Comparison of ENCODE assay signal across 1 cellular context in the genomic region with DNA sequence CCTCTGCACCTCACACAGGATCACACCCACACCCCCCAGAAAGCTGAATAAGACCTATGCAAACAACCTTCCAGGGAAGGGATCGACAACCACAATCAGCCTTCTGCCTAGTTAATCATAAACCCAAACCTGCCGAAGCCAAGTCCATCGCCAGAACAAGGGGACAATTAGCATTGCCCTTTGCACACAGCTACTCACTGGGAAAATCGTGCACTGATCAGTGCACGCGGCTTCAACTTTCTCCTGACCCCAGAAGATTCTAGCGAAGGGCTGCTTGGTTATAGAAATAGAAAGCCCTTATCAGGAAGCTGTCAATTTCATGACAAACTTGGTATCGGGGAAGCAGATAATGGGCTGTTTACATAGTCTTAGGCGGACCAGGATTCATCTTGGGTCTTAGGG.
A peak's percentile ranks its signal among the peaks of the same experiment; 100 is the strongest.
TF ChIP-seq lines count a peak whose summit lies in the region.

No MANE protein-coding gene starts in this region.

TF ChIP-seq in HepG2, 621 proteins besides CTCF, POLR2A, EP300 and RAD21 (continued from another document and continues in another):
- TF ChIP-seq, protein P1, sequence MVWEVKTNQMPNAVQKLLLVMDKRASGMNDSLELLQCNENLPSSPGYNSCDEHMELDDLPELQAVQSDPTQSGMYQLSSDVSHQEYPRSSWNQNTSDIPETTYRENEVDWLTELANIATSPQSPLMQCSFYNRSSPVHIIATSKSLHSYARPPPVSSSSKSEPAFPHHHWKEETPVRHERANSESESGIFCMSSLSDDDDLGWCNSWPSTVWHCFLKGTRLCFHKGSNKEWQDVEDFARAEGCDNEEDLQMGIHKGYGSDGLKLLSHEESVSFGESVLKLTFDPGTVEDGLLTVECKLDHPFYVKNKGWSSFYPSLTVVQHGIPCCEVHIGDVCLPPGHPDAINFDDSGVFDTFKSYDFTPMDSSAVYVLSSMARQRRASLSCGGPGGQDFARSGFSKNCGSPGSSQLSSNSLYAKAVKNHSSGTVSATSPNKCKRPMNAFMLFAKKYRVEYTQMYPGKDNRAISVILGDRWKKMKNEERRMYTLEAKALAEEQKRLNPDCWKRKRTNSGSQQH (CRISPR knock-in tag; IDR thresholded peaks at IDR 0.05; ENCODE audit: low read depth) = no peak
- no peak for TF ChIP-seq CAMTA2 (CRISPR knock-in tag; IDR thresholded peaks at IDR 0.05; ENCODE audit: borderline replicate concordance)
- TF ChIP-seq U2AF1 (optimal IDR thresholded peaks at IDR 0.05; ENCODE audit: low read depth, low read length) = no peak
- no peak for TF ChIP-seq ELF4 (CRISPR knock-in tag; IDR thresholded peaks at IDR 0.05; ENCODE audit: borderline replicate concordance)
- no peak for TF ChIP-seq TEAD2 (CRISPR knock-in tag; IDR thresholded peaks at IDR 0.05)
- no peak for TF ChIP-seq ZBTB7A (CRISPR knock-in tag; IDR thresholded peaks at IDR 0.05)
- TF ChIP-seq EEA1 (CRISPR knock-in tag; IDR thresholded peaks at IDR 0.05; ENCODE audit: borderline replicate concordance) = no peak
- TF ChIP-seq, protein P2, sequence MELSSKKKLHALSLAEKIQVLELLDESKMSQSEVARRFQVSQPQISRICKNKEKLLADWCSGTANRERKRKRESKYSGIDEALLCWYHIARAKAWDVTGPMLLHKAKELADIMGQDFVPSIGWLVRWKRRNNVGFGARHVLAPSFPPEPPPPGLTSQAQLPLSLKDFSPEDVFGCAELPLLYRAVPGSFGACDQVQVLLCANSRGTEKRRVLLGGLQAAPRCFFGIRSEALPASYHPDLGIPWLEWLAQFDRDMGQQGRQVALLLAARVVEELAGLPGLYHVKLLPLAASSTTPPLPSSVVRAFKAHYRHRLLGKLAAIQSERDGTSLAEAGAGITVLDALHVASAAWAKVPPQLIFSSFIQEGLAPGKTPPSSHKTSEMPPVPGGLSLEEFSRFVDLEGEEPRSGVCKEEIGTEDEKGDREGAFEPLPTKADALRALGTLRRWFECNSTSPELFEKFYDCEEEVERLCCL (CRISPR knock-in tag; IDR thresholded peaks at IDR 0.05; ENCODE audit: borderline replicate concordance) = no peak
- TF ChIP-seq, protein P3, sequence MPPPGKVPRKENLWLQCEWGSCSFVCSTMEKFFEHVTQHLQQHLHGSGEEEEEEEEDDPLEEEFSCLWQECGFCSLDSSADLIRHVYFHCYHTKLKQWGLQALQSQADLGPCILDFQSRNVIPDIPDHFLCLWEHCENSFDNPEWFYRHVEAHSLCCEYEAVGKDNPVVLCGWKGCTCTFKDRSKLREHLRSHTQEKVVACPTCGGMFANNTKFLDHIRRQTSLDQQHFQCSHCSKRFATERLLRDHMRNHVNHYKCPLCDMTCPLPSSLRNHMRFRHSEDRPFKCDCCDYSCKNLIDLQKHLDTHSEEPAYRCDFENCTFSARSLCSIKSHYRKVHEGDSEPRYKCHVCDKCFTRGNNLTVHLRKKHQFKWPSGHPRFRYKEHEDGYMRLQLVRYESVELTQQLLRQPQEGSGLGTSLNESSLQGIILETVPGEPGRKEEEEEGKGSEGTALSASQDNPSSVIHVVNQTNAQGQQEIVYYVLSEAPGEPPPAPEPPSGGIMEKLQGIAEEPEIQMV (CRISPR knock-in tag; IDR thresholded peaks at IDR 0.05; ENCODE audit: low read depth) = no peak
- TF ChIP-seq HOXA5 (CRISPR knock-in tag; IDR thresholded peaks at IDR 0.05) = no peak
- no peak for TF ChIP-seq RFXAP (CRISPR knock-in tag; IDR thresholded peaks at IDR 0.05; ENCODE audit: borderline replicate concordance)
- TF ChIP-seq, protein P4, sequence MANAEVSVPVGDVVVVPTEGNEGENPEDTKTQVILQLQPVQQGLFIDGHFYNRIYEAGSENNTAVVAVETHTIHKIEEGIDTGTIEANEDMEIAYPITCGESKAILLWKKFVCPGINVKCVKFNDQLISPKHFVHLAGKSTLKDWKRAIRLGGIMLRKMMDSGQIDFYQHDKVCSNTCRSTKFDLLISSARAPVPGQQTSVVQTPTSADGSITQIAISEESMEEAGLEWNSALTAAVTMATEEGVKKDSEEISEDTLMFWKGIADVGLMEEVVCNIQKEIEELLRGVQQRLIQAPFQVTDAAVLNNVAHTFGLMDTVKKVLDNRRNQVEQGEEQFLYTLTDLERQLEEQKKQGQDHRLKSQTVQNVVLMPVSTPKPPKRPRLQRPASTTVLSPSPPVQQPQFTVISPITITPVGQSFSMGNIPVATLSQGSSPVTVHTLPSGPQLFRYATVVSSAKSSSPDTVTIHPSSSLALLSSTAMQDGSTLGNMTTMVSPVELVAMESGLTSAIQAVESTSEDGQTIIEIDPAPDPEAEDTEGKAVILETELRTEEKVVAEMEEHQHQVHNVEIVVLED (CRISPR knock-in tag; IDR thresholded peaks at IDR 0.05; ENCODE audit: borderline replicate concordance) = no peak
- TF ChIP-seq ELF1 (CRISPR knock-in tag; IDR thresholded peaks at IDR 0.05) = no peak
- TF ChIP-seq MIER3 (CRISPR knock-in tag; IDR thresholded peaks at IDR 0.05; ENCODE audit: borderline replicate concordance) = no peak
- no peak for TF ChIP-seq ZNF615 (CRISPR knock-in tag; IDR thresholded peaks at IDR 0.05; ENCODE audit: borderline replicate concordance)
- TF ChIP-seq, protein P5, sequence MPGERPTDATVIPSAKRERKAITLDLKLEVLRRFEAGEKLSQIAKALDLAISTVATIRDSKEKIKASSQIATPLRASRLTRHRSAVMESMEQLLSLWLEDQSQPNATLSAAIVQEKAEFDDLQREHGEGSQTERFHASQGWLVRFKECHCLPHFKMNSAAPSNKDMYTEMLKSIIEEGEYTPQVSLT (CRISPR knock-in tag; IDR thresholded peaks at IDR 0.05; ENCODE audit: borderline replicate concordance, low read depth) = no peak
- TF ChIP-seq, protein P6, sequence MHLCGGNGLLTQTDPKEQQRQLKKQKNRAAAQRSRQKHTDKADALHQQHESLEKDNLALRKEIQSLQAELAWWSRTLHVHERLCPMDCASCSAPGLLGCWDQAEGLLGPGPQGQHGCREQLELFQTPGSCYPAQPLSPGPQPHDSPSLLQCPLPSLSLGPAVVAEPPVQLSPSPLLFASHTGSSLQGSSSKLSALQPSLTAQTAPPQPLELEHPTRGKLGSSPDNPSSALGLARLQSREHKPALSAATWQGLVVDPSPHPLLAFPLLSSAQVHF (CRISPR knock-in tag; IDR thresholded peaks at IDR 0.05) = no peak
- TF ChIP-seq, protein P7, sequence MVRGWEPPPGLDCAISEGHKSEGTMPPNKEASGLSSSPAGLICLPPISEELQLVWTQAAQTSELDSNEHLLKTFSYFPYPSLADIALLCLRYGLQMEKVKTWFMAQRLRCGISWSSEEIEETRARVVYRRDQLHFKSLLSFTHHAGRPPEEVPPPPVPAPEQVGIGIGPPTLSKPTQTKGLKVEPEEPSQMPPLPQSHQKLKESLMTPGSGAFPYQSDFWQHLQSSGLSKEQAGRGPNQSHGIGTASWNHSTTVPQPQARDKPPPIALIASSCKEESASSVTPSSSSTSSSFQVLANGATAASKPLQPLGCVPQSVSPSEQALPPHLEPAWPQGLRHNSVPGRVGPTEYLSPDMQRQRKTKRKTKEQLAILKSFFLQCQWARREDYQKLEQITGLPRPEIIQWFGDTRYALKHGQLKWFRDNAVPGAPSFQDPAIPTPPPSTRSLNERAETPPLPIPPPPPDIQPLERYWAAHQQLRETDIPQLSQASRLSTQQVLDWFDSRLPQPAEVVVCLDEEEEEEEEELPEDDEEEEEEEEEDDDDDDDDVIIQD (CRISPR knock-in tag; IDR thresholded peaks at IDR 0.05; ENCODE audit: low read depth) = peak; percentile 59; the same call in 1 of the 2 replicates
- TF ChIP-seq ZNF317 (CRISPR knock-in tag; IDR thresholded peaks at IDR 0.05) = no peak
- TF ChIP-seq PCBP1 (IDR thresholded peaks at IDR 0.05; ENCODE audit: borderline replicate concordance, low read depth, low read length) = no peak
- no peak for TF ChIP-seq ZNF430 (CRISPR knock-in tag; IDR thresholded peaks at IDR 0.05)
- TF ChIP-seq MAZ (IDR thresholded peaks at IDR 0.05; ENCODE audit: borderline replicate concordance, low read depth, low read length) = no peak
- no peak for TF ChIP-seq MAZ (CRISPR knock-in tag; IDR thresholded peaks at IDR 0.05; ENCODE audit: low read depth)
- no peak; the same call in 1 of the 2 replicates for TF ChIP-seq CREM (IDR thresholded peaks at IDR 0.05)
- TF ChIP-seq CREM (CRISPR knock-in tag; IDR thresholded peaks at IDR 0.05) = no peak
- TF ChIP-seq IRF2 (CRISPR knock-in tag; IDR thresholded peaks at IDR 0.05) = peak; percentile 67; the same call in 1 of the 2 replicates
- TF ChIP-seq ZNF839 (CRISPR knock-in tag; IDR thresholded peaks at IDR 0.05; ENCODE audit: borderline replicate concordance) = no peak
- peak; percentile 70 for TF ChIP-seq SAP130 (CRISPR knock-in tag; IDR thresholded peaks at IDR 0.05; ENCODE audit: low read depth)
- TF ChIP-seq ZNF562 (CRISPR knock-in tag; IDR thresholded peaks at IDR 0.05; ENCODE audit: borderline replicate concordance) = no peak
- no peak for TF ChIP-seq PAF1 (CRISPR knock-in tag; IDR thresholded peaks at IDR 0.05)
- TF ChIP-seq, protein P8, sequence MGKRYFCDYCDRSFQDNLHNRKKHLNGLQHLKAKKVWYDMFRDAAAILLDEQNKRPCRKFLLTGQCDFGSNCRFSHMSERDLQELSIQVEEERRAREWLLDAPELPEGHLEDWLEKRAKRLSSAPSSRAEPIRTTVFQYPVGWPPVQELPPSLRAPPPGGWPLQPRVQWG (CRISPR knock-in tag; IDR thresholded peaks at IDR 0.05; ENCODE audit: borderline replicate concordance, low read depth) = no peak
- TF ChIP-seq PTBP1 (IDR thresholded peaks at IDR 0.05; ENCODE audit: low read depth, low read length, poor library complexity, severe bottlenecking) = no peak
- TF ChIP-seq POGZ (CRISPR knock-in tag; IDR thresholded peaks at IDR 0.05) = peak; percentile 57; the same call in 1 of the 2 replicates
- no peak for TF ChIP-seq NR1H2 (CRISPR knock-in tag; IDR thresholded peaks at IDR 0.05; ENCODE audit: borderline replicate concordance, low read depth)
- TF ChIP-seq MEF2D (CRISPR knock-in tag; IDR thresholded peaks at IDR 0.05) = no peak
- TF ChIP-seq NFYB (CRISPR knock-in tag; IDR thresholded peaks at IDR 0.05) = no peak
- TF ChIP-seq JUN (CRISPR knock-in tag; IDR thresholded peaks at IDR 0.05) = no peak
- TF ChIP-seq MYC (CRISPR knock-in tag; IDR thresholded peaks at IDR 0.05; ENCODE audit: borderline replicate concordance) = peak; percentile 40; the same call in 1 of the 2 replicates
- TF ChIP-seq ZNF577 (CRISPR knock-in tag; IDR thresholded peaks at IDR 0.05; ENCODE audit: borderline replicate concordance, low read depth) = no peak
- TF ChIP-seq HNRNPH1 (optimal IDR thresholded peaks at IDR 0.05; ENCODE audit: low read depth, low read length) = no peak
- TF ChIP-seq SMC3 (IDR thresholded peaks at IDR 0.05; ENCODE audit: low read length) = peak; percentile 35; the same call in 1 of the 2 replicates
- no peak for TF ChIP-seq SATB2 (CRISPR knock-in tag; IDR thresholded peaks at IDR 0.05)
- TF ChIP-seq ZNF264 (CRISPR knock-in tag; IDR thresholded peaks at IDR 0.05) = no peak
- TF ChIP-seq BCL6 (CRISPR knock-in tag; IDR thresholded peaks at IDR 0.05) = peak; percentile 90
- TF ChIP-seq, protein P9, sequence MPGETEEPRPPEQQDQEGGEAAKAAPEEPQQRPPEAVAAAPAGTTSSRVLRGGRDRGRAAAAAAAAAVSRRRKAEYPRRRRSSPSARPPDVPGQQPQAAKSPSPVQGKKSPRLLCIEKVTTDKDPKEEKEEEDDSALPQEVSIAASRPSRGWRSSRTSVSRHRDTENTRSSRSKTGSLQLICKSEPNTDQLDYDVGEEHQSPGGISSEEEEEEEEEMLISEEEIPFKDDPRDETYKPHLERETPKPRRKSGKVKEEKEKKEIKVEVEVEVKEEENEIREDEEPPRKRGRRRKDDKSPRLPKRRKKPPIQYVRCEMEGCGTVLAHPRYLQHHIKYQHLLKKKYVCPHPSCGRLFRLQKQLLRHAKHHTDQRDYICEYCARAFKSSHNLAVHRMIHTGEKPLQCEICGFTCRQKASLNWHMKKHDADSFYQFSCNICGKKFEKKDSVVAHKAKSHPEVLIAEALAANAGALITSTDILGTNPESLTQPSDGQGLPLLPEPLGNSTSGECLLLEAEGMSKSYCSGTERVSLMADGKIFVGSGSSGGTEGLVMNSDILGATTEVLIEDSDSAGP (CRISPR knock-in tag; IDR thresholded peaks at IDR 0.05; ENCODE audit: borderline replicate concordance) = no peak
- no peak for TF ChIP-seq ZNF30 (CRISPR knock-in tag; IDR thresholded peaks at IDR 0.05)
- TF ChIP-seq, protein P10, sequence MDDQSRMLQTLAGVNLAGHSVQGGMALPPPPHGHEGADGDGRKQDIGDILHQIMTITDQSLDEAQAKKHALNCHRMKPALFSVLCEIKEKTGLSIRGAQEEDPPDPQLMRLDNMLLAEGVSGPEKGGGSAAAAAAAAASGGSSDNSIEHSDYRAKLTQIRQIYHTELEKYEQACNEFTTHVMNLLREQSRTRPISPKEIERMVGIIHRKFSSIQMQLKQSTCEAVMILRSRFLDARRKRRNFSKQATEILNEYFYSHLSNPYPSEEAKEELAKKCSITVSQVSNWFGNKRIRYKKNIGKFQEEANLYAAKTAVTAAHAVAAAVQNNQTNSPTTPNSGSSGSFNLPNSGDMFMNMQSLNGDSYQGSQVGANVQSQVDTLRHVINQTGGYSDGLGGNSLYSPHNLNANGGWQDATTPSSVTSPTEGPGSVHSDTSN (CRISPR knock-in tag; IDR thresholded peaks at IDR 0.05; ENCODE audit: borderline replicate concordance) = no peak
- TF ChIP-seq RBM39 (IDR thresholded peaks at IDR 0.05; ENCODE audit: low read depth, low read length, poor library complexity, severe bottlenecking) = no peak
- no peak for TF ChIP-seq THYN1 (CRISPR knock-in tag; IDR thresholded peaks at IDR 0.05; ENCODE audit: borderline replicate concordance, low read depth)
- no peak for TF ChIP-seq EHMT2 (IDR thresholded peaks at IDR 0.05; ENCODE audit: borderline replicate concordance, low read depth, low read length)
- peak; percentile 59; the same call in 1 of the 2 replicates for TF ChIP-seq FOXO1 (CRISPR knock-in tag; IDR thresholded peaks at IDR 0.05)
- no peak for TF ChIP-seq ZNF296 (CRISPR knock-in tag; conservative IDR thresholded peaks at IDR 0.05)
- TF ChIP-seq PHF5A (CRISPR knock-in tag; IDR thresholded peaks at IDR 0.05; ENCODE audit: low read depth, unreplicated experiment) = no peak
- TF ChIP-seq HNRNPLL (IDR thresholded peaks at IDR 0.05; ENCODE audit: low read depth, low read length, poor library complexity, severe bottlenecking) = no peak
- no peak for TF ChIP-seq CENPX (CRISPR knock-in tag; IDR thresholded peaks at IDR 0.05)
- TF ChIP-seq PRMT3 (CRISPR knock-in tag; IDR thresholded peaks at IDR 0.05; ENCODE audit: borderline replicate concordance, low read depth) = no peak
- TF ChIP-seq ZNF274 (CRISPR knock-in tag; IDR thresholded peaks at IDR 0.05) = no peak
- no peak for TF ChIP-seq IKZF4 (CRISPR knock-in tag; IDR thresholded peaks at IDR 0.05; ENCODE audit: borderline replicate concordance, low read depth, not compliant biosample characterization)
- no peak for TF ChIP-seq SSRP1 (CRISPR knock-in tag; IDR thresholded peaks at IDR 0.05)
- TF ChIP-seq, protein P11, sequence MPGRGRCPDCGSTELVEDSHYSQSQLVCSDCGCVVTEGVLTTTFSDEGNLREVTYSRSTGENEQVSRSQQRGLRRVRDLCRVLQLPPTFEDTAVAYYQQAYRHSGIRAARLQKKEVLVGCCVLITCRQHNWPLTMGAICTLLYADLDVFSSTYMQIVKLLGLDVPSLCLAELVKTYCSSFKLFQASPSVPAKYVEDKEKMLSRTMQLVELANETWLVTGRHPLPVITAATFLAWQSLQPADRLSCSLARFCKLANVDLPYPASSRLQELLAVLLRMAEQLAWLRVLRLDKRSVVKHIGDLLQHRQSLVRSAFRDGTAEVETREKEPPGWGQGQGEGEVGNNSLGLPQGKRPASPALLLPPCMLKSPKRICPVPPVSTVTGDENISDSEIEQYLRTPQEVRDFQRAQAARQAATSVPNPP (CRISPR knock-in tag; IDR thresholded peaks at IDR 0.05) = no peak
- no peak for TF ChIP-seq ZNF7 (CRISPR knock-in tag; IDR thresholded peaks at IDR 0.05)
- TF ChIP-seq GABPB1 (CRISPR knock-in tag; IDR thresholded peaks at IDR 0.05) = no peak
- TF ChIP-seq KMT2B (CRISPR knock-in tag; IDR thresholded peaks at IDR 0.05) = no peak
- peak; percentile 59; the same call in 1 of the 2 replicates for TF ChIP-seq MTF1 (CRISPR knock-in tag; IDR thresholded peaks at IDR 0.05)
